13 cellular contexts compared by ENCODE assay signal in the genomic region with DNA sequence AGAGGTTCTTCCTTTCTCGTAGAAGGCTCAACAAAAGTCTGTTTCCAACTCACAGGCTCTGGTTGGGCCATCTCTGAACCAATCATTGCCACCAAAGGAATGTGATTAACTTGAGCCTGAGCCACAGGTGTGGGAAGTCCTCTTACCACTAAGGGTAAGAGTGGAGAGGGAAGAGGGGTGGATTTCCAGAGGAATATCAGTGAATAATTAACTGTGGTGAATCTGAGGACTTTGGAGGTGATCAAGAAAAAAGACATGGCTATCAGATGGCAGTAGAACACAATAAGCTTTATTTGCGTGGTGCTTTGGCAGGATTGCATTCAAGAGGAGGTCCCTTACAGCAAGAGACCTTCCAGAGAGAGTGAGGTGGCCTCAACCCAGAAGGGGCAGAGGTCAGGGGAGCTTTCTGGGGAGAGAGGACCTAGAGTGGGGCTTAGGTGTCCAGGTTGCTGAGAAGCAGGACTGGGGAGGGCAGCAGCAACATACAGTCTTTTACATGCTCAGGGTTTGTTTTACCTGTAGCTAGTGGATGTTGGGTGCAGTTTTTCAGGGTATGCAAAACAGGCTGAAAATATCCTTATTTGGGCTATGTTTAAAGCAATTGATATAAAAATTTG.
DNase-seq lines count a peak whose midpoint lies in the region; ATAC-seq and TF ChIP-seq lines count a peak whose summit lies in the region.
"Had no signal": no experiment of that assay in that cellular context is flagged by ENCODE, and none has a peak within 500 bp of the region (broad histone marks: within the 10 kb centered on the region; RNA-seq: fewer than 3 reads in every experiment).

No MANE protein-coding gene starts in this region.

- ATAC-seq in HCT116 = no peak
- peak; percentile 26 for ATAC-seq in stimulated activated naive CD8-positive, alpha-beta T cell treated with anti-CD3 and anti-CD28 coated beads, Interleukin-15, amount 100 ng/mL, for 72 hours
- no peak for ATAC-seq in activated CD4-positive, CD25-positive, alpha-beta regulatory T cell treated with anti-CD3 and anti-CD28 coated beads, Interleukin-2, amount 50 U/mL, for 24 hours

- H2AFZ ChIP-seq in HCT116 (ENCODE audit: low read depth, low read length, poor library complexity, severe bottlenecking) (no peak overlapping the region), PC-9 (no peak overlapping the region; the same call in 1 of the 2 replicates)

- DNase-seq in activated naive CD4-positive, alpha-beta T cell treated with anti-CD3 and anti-CD28 coated beads for 36 hours = no peak
- DNase-seq in HCT116 (ENCODE audit: low read depth, low spot score) (no peak), PC-9 (no peak), UCSD-AML1 (lab: John Stamatoyannopoulos, UW; ENCODE audit: unreplicated experiment) (no peak), NCI-H1048 (lab: John Stamatoyannopoulos, UW) (no peak)
- no peak for DNase-seq in stimulated activated naive CD8-positive, alpha-beta T cell treated with anti-CD3 and anti-CD28 coated beads, Interleukin-15, amount 100 ng/mL, for 72 hours
- DNase-seq: NCI-H510A, ovary had no signal

- peaks cover 17% of the 10 kb centered on the region for H3K4me1 Mint-ChIP-seq in activated naive CD4-positive, alpha-beta T cell treated with anti-CD3 and anti-CD28 coated beads, Interleukin-2, amount 50 U/mL, for 24 hours
- peaks cover 16% of the 10 kb centered on the region for H3K4me1 Mint-ChIP-seq in activated naive CD4-positive, alpha-beta T cell treated with anti-CD3 and anti-CD28 coated beads for 36 hours (ENCODE audit: low read depth)
- H3K4me1 Mint-ChIP-seq in stimulated activated naive CD8-positive, alpha-beta T cell treated with anti-CD3 and anti-CD28 coated beads, Interleukin-15, amount 100 ng/mL, for 72 hours = peaks cover 15% of the 10 kb centered on the region

- BruUV-seq in HCT116 (replicated peaks; lab: Mats Ljungman, UMichigan) = no TSS peak
- no TSS peak for BruUV-seq in PC-9 (replicated peaks; lab: Mats Ljungman, UMichigan)

- H3K79me2 ChIP-seq in HCT116 (ENCODE audit: insufficient read depth, low read length) = no peaks in the 10 kb centered on the region
- no peaks in the 10 kb centered on the region for H3K79me2 ChIP-seq in PC-9 (ENCODE audit: low read depth)

- RAD21 ChIA-PET in HCT116 (lab: Charles Lee; ENCODE audit: low non-redundant PET in 1 of 2, low total read pairs in 2 of 2, uncharacterized antibody in 2 of 2, unreplicated experiment in 2 of 2) = no interaction called here

- H3F3A ChIP-seq in PC-9 (ENCODE audit: insufficient read depth, low read depth) = no peaks in the 10 kb centered on the region; the same call in 1 of the 2 replicates

- H3K27ac ChIP-seq in HCT116 (ENCODE audit: low read depth, low read length) (no peak overlapping the region), PC-9 (no peak overlapping the region)
- H3K27ac ChIP-seq: breast epithelium, ovary, SK-N-MC, tibial nerve had no signal

- no peak for TF ChIP-seq RAD21 in HCT116 (IDR thresholded peaks at IDR 0.05; ENCODE audit: low read depth)

- H3K4me2 ChIP-seq in HCT116 (ENCODE audit: low read length) = peak overlapping the region; percentile 16
- peak overlapping the region; percentile 30 for H3K4me2 ChIP-seq in PC-9

- no peak overlapping the region for H3K27ac Mint-ChIP-seq in activated naive CD4-positive, alpha-beta T cell treated with anti-CD3 and anti-CD28 coated beads, Interleukin-2, amount 50 U/mL, for 24 hours
- no peak overlapping the region for H3K27ac Mint-ChIP-seq in activated naive CD4-positive, alpha-beta T cell treated with anti-CD3 and anti-CD28 coated beads for 36 hours
- peak overlapping the region; percentile 15 to 72 for H3K27ac Mint-ChIP-seq in stimulated activated naive CD8-positive, alpha-beta T cell treated with anti-CD3 and anti-CD28 coated beads, Interleukin-15, amount 100 ng/mL, for 72 hours

- H3K9ac ChIP-seq in HCT116 (ENCODE audit: low read length) = no peak overlapping the region

- H3K36me3 ChIP-seq in HCT116 (ENCODE audit: control insufficient read depth in 1 of 2, insufficient read depth in 2 of 2, low read length in 2 of 2) (no peaks in the 10 kb centered on the region), PC-9 (ENCODE audit: low read depth) (no peaks in the 10 kb centered on the region)
- H3K36me3 ChIP-seq: breast epithelium, ovary had no signal

- no peaks in the 10 kb centered on the region for H3K27me3 Mint-ChIP-seq in activated naive CD4-positive, alpha-beta T cell treated with anti-CD3 and anti-CD28 coated beads, Interleukin-2, amount 50 U/mL, for 24 hours
- H3K27me3 Mint-ChIP-seq in activated naive CD4-positive, alpha-beta T cell treated with anti-CD3 and anti-CD28 coated beads for 36 hours (ENCODE audit: low read depth) = no peaks in the 10 kb centered on the region
- H3K27me3 Mint-ChIP-seq in stimulated activated naive CD8-positive, alpha-beta T cell treated with anti-CD3 and anti-CD28 coated beads, Interleukin-15, amount 100 ng/mL, for 72 hours = no peaks in the 10 kb centered on the region

- intact Hi-C loops in activated naive CD4-positive, alpha-beta T cell treated with anti-CD3 and anti-CD28 coated beads for 36 hours (cut with micrococcal nuclease) = no loop called here
- intact Hi-C loops in HCT116 (cut with micrococcal nuclease) = no loop called here
- intact Hi-C loops in PC-9 (cut with micrococcal nuclease; ENCODE audit: unreplicated experiment) = no loop called here

- CTCF ChIA-PET in activated naive CD4-positive, alpha-beta T cell treated with anti-CD3 and anti-CD28 coated beads for 36 hours (lab: Charles Lee) = interaction anchor here (0.5 kb wide), 1 partner anchor 17 kb away, joined by 4 read pairs; no protein-coding TSS in a partner anchor
- CTCF ChIA-PET in HCT116 (lab: Charles Lee) (no interaction called here), PC-9 (lab: Charles Lee) (no interaction called here)

- H3K9me3 Mint-ChIP-seq in activated naive CD4-positive, alpha-beta T cell treated with anti-CD3 and anti-CD28 coated beads, Interleukin-2, amount 50 U/mL, for 24 hours = no peaks in the 10 kb centered on the region
- no peaks in the 10 kb centered on the region for H3K9me3 Mint-ChIP-seq in activated naive CD4-positive, alpha-beta T cell treated with anti-CD3 and anti-CD28 coated beads for 36 hours
- no peaks in the 10 kb centered on the region for H3K9me3 Mint-ChIP-seq in stimulated activated naive CD8-positive, alpha-beta T cell treated with anti-CD3 and anti-CD28 coated beads, Interleukin-15, amount 100 ng/mL, for 72 hours

- H3K4me3 ChIP-seq in HCT116 (replicated peaks in 1 of 2; ENCODE audit: low read depth in 1 of 2, low read length in 2 of 2) = no peak overlapping the region
- H3K4me3 ChIP-seq in PC-9 = no peak overlapping the region
- H3K4me3 ChIP-seq: breast epithelium, ovary, SK-N-MC, tibial nerve had no signal

- no peak for TF ChIP-seq CTCF in HCT116 (IDR thresholded peaks at IDR 0.05 in 2 of 3, conservative IDR thresholded peaks at IDR 0.05 in 1 of 3; ENCODE audit: borderline replicate concordance in 1 of 3, insufficient read depth in 1 of 3, low read depth in 2 of 3, low read length in 2 of 3)
- no peak for TF ChIP-seq CTCF in PC-9 (conservative IDR thresholded peaks at IDR 0.05)

- no peak for TF ChIP-seq POLR2A in HCT116 (IDR thresholded peaks at IDR 0.05; ENCODE audit: borderline replicate concordance, extremely low read depth, insufficient read depth, insufficient read length)

- peak overlapping the region; percentile 8 for H3K4me3 Mint-ChIP-seq in activated naive CD4-positive, alpha-beta T cell treated with anti-CD3 and anti-CD28 coated beads, Interleukin-2, amount 50 U/mL, for 24 hours
- no peak overlapping the region for H3K4me3 Mint-ChIP-seq in activated naive CD4-positive, alpha-beta T cell treated with anti-CD3 and anti-CD28 coated beads for 36 hours
- H3K4me3 Mint-ChIP-seq in stimulated activated naive CD8-positive, alpha-beta T cell treated with anti-CD3 and anti-CD28 coated beads, Interleukin-15, amount 100 ng/mL, for 72 hours = peak overlapping the region; percentile 35 to 38

- no peaks in the 10 kb centered on the region for H4K20me1 ChIP-seq in HCT116 (ENCODE audit: insufficient read depth)
- no peaks in the 10 kb centered on the region for H4K20me1 ChIP-seq in PC-9 (ENCODE audit: insufficient read depth)

- H3K27me3 ChIP-seq in HCT116 (ENCODE audit: insufficient read depth, low read length) (no peaks in the 10 kb centered on the region), PC-9 (ENCODE audit: insufficient read depth, low read depth) (no peaks in the 10 kb centered on the region)
- H3K27me3 ChIP-seq: breast epithelium, ovary, tibial nerve had no signal

- POLR2A ChIA-PET in HCT116 (lab: Charles Lee) = no interaction called here
- POLR2A ChIA-PET in PC-9 (lab: Charles Lee; ENCODE audit: unreplicated experiment) = no interaction called here

- H3K4me1 ChIP-seq in HCT116 (ENCODE audit: control insufficient read depth in 1 of 2, insufficient read depth in 2 of 2, low read length in 2 of 2) (peaks cover 0 to 6% of the 10 kb centered on the region in 2 experiments; a peak in 1 of 4 replicates), PC-9 (replicated peaks; ENCODE audit: insufficient read depth) (no peaks in the 10 kb centered on the region)
- H3K4me1 ChIP-seq: breast epithelium had no signal

- H3K9me2 ChIP-seq in HCT116 (ENCODE audit: insufficient read depth) = no peaks in the 10 kb centered on the region
- H3K9me2 ChIP-seq in PC-9 (ENCODE audit: insufficient read depth) = no peaks in the 10 kb centered on the region

- H3K36me3 Mint-ChIP-seq in activated naive CD4-positive, alpha-beta T cell treated with anti-CD3 and anti-CD28 coated beads, Interleukin-2, amount 50 U/mL, for 24 hours = no peaks in the 10 kb centered on the region
- H3K36me3 Mint-ChIP-seq in activated naive CD4-positive, alpha-beta T cell treated with anti-CD3 and anti-CD28 coated beads for 36 hours (ENCODE audit: low read depth) = no peaks in the 10 kb centered on the region

- H3K9me3 ChIP-seq in HCT116 (ENCODE audit: control insufficient read depth in 1 of 2, insufficient read depth in 1 of 2, low read depth in 1 of 2, low read length in 2 of 2) (no peaks in the 10 kb centered on the region), PC-9 (ENCODE audit: insufficient read depth, low read depth) (no peaks in the 10 kb centered on the region)
- H3K9me3 ChIP-seq: breast epithelium, ovary, tibial nerve had no signal

TF ChIP-seq in HCT116, 20 proteins besides CTCF, POLR2A, EP300 and RAD21 (continues in another document):
- TF ChIP-seq ELF1 (IDR thresholded peaks at IDR 0.05; ENCODE audit: borderline replicate concordance, low read depth) (no peak), POLR2AphosphoS5 (IDR thresholded peaks at IDR 0.05; ENCODE audit: low read depth, low read length) (no peak), CBX3 (IDR thresholded peaks at IDR 0.05; ENCODE audit: low read depth) (no peak), EGR1 (IDR thresholded peaks at IDR 0.05; ENCODE audit: low read depth) (no peak), JUND (IDR thresholded peaks at IDR 0.05) (no peak), ZNF274 (IDR thresholded peaks at IDR 0.05; ENCODE audit: low read depth, low read length) (no peak), EZH2phosphoT487 (IDR thresholded peaks at IDR 0.05; ENCODE audit: borderline replicate concordance) (no peak), SIN3A (IDR thresholded peaks at IDR 0.05; ENCODE audit: low read depth) (no peak), EZH2 (IDR thresholded peaks at IDR 0.05) (no peak), TCF7L2 (IDR thresholded peaks at IDR 0.05; ENCODE audit: borderline replicate concordance, extremely low read depth, insufficient read depth, insufficient read length) (no peak)

Comparison
In these comparisons a context has a peak if more than half of its experiments do, and no peak if none do; other contexts are left out.
1. H3K27ac Mint-ChIP-seq: peak in stimulated activated naive CD8-positive, alpha-beta T cell treated with anti-CD3 and anti-CD28 coated beads, Interleukin-15, amount 100 ng/mL, for 72 hours (2 of 2); none in activated naive CD4-positive, alpha-beta T cell treated with anti-CD3 and anti-CD28 coated beads, Interleukin-2, amount 50 U/mL, for 24 hours (single experiment) and activated naive CD4-positive, alpha-beta T cell treated with anti-CD3 and anti-CD28 coated beads for 36 hours (single experiment).